1 cellular context compared by ENCODE assay signal in the genomic region with DNA sequence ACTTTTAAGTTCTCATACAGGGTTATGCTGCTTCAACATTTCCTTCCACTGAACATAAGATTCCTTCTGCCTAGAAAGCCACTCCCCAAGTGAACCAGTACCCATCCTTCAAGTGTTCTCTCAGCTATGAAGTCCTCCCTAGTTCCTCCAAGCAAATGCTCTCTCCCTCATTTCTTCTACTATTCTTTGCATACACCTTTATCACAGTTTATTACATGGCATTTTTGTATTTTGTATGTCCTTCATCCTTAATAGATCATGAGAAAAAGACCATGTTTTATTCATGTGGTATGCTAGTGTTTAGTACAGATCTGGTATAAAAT.
TF ChIP-seq lines count a peak whose summit lies in the region.

No MANE protein-coding gene starts in this region.

TF ChIP-seq in SK-N-SH, 30 proteins besides CTCF, POLR2A, EP300 and RAD21 (continued from another document):
- TF ChIP-seq POLR2AphosphoS5 (IDR thresholded peaks at IDR 0.05; ENCODE audit: low read depth, low read length) (no peak), RXRA (IDR thresholded peaks at IDR 0.05; ENCODE audit: borderline replicate concordance, low read depth) (no peak)
- TF ChIP-seq, protein P1, sequence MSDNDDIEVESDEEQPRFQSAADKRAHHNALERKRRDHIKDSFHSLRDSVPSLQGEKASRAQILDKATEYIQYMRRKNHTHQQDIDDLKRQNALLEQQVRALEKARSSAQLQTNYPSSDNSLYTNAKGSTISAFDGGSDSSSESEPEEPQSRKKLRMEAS (IDR thresholded peaks at IDR 0.05; ENCODE audit: low read depth) = no peak
